In the genomic region with DNA sequence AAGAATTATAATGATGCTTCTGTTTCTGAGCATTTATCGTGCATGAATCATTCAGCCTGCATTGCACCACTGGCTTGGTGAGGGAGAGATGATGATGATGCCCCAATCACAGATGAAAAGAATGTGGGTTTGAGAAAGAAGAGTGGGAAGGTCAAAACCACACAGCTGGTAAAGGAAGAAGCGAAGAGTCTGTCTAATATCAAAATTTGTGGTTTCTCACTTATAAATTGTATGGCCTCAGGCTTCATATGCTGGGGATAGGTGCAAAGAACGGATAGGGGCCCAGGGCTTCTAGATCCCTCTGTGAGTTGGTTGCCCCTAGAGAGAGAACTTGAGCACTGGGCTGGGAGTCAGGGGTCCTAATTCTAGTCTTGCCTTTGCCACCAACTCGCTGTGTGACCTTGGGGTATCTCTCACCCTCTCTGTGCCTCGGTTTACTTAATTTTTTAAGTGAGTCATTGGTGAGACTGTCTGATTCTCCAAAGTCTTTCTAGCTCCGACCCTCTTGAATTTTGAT, we compare ENCODE assay signal across 9 cellular contexts. TPM values are rescaled to one million over a fixed set of nuclear protein-coding genes. Genes with fewer than 3 reads are reported as not detected.
DNase-seq lines count a peak whose midpoint lies in the region; ATAC-seq, FAIRE-seq and TF ChIP-seq lines count a peak whose summit lies in the region.
"Had no signal": no experiment of that assay in that cellular context is flagged by ENCODE, and none has a peak within 500 bp of the region (broad histone marks: within the 10 kb centered on the region; RNA-seq: fewer than 3 reads in every experiment).

No MANE protein-coding gene starts in this region.

- H3K27me3 ChIP-seq in bronchial epithelial cell (ENCODE audit: control insufficient read depth, insufficient read depth, low read length), result no peaks in the 10 kb centered on the region
- H3K27me3 ChIP-seq in tibial artery, result peaks cover 0 to 18% of the 10 kb centered on the region in 2 donors

- no peak overlapping the region for H3K4me3 ChIP-seq in bronchial epithelial cell (ENCODE audit: low read depth, low read length)
- no peak overlapping the region for H3K4me3 ChIP-seq in tibial artery
- H3K4me3 ChIP-seq: thoracic aorta had no signal

- FAIRE-seq in bronchial epithelial cell (lab: Jason Lieb, UNC), result no peak

- TF ChIP-seq CTCF in bronchial epithelial cell (IDR thresholded peaks at IDR 0.05; ENCODE audit: insufficient read depth, low read length, severe bottlenecking) (no peak), tibial artery (IDR thresholded peaks at IDR 0.05) (no peak)

- intact Hi-C loops in tibial artery (cut with DNase I; ENCODE audit: low total_unique reads), result no loop called here

- no peaks in the 10 kb centered on the region for H3K36me3 ChIP-seq in bronchial epithelial cell (ENCODE audit: control insufficient read depth, insufficient read depth, low read length)
- no peaks in the 10 kb centered on the region for H3K36me3 ChIP-seq in tibial artery
- H3K36me3 ChIP-seq: thoracic aorta had no signal

- H3K27ac ChIP-seq in tibial artery, result no peak overlapping the region
- H3K27ac ChIP-seq: thoracic aorta had no signal

- no peak for ATAC-seq in GM19452 (IDR thresholded peaks at IDR 0.05; ENCODE audit: unreplicated experiment)

- peak; percentile 53 for DNase-seq in GM04504 (ENCODE audit: low read depth)
- DNase-seq in T-helper 2 cell, result peak in 3 of 5 experiments; percentile 9 to 71 (median 53)
- DNase-seq in bronchial epithelial cell (ENCODE audit: low read depth), result peak; percentile 66
- peak; percentile 62 for DNase-seq in stimulated activated CD4-positive, alpha-beta T cell treated with anti-CD3 and anti-CD28 coated beads, Interleukin-1b, Interleukin-23, amount 100 ng/mL, for 48 hours
- DNase-seq in occipital lobe (lab: John Stamatoyannopoulos, UW), result no peak
- DNase-seq in tibial artery, result no peak
- DNase-seq: posterior cingulate gyrus had no signal

- H3K9me3 ChIP-seq in tibial artery, result no peaks in the 10 kb centered on the region
- H3K9me3 ChIP-seq: thoracic aorta had no signal

- peaks cover 0 to 9% (median 2%) of the 10 kb centered on the region in 4 donors for H3K4me1 ChIP-seq in tibial artery

RNA-seq across cellular contexts. Expression of gene OASL, which starts 2.2 kb away (rescaled TPM):
- 0.79 and 7.9 TPM in 2 replicates for total RNA-seq in bronchial epithelial cell
- 0.16 TPM for total RNA-seq in occipital lobe

RNA-seq across cellular contexts. Expression of gene C12orf43, which starts 20.6 kb away (rescaled TPM):
- total RNA-seq in bronchial epithelial cell, result 6.3 and 15.1 TPM in 2 replicates
- total RNA-seq in occipital lobe, result 13.6 TPM

RNA-seq across cellular contexts. Expression of gene HNF1A, which starts 58.5 kb away (rescaled TPM):
- not detected in 2 replicates for total RNA-seq in bronchial epithelial cell
- not detected for total RNA-seq in occipital lobe

Comparison
In these comparisons a context has a peak if more than half of its experiments do, and no peak if none do; other contexts are left out.
1. DNase-seq: peak in GM04504 (single experiment), T-helper 2 cell (3 of 5), bronchial epithelial cell (single experiment) and stimulated activated CD4-positive, alpha-beta T cell treated with anti-CD3 and anti-CD28 coated beads, Interleukin-1b, Interleukin-23, amount 100 ng/mL, for 48 hours (single experiment); none in occipital lobe (single experiment) and tibial artery (0 of 2).